8 cellular contexts compared by ENCODE assay signal in genomic region chr20:49320460-49320859, GRCh38. TPM values are rescaled to one million over a fixed set of nuclear protein-coding genes. Genes with fewer than 3 reads are reported as not detected.
DNase-seq lines count a peak whose midpoint lies in the region; TF ChIP-seq lines count a peak whose summit lies in the region.

No MANE protein-coding gene starts in this region.

- no peaks in the 10 kb centered on the region for H4K20me1 ChIP-seq in OCI-LY7 (ENCODE audit: insufficient read depth, low read length)

- no peak overlapping the region for H2AFZ ChIP-seq in OCI-LY7 (ENCODE audit: low read length)

- no peak overlapping the region for H3K27ac ChIP-seq in OCI-LY7 (ENCODE audit: low read depth, low read length, poor library complexity, severe bottlenecking)
- H3K27ac ChIP-seq in esophagus muscularis mucosa (replicated peaks in 1 of 4), result no peak overlapping the region
- no peak overlapping the region for H3K27ac ChIP-seq in testis

- no peaks in the 10 kb centered on the region for H3K9me2 ChIP-seq in OCI-LY7 (ENCODE audit: insufficient read depth, low read length)

- intact Hi-C loops in OCI-LY7 (cut with micrococcal nuclease; ENCODE audit: unreplicated experiment), result no loop called here
- intact Hi-C loops in esophagus muscularis mucosa (cut with DNase I), result no loop called here
- intact Hi-C loops in testis (cut with DNase I; ENCODE audit: low total_unique reads), result loop anchor here (10.0 kb wide), 1 partner anchor 76 kb away; no protein-coding TSS in a partner anchor

- H3K4me2 ChIP-seq in OCI-LY7 (ENCODE audit: low read length), result no peak overlapping the region

- TF ChIP-seq POLR2A in esophagus muscularis mucosa (IDR thresholded peaks at IDR 0.05; ENCODE audit: low read depth), result no peak
- TF ChIP-seq POLR2A in testis (IDR thresholded peaks at IDR 0.05), result no peak

- TF ChIP-seq EP300 in esophagus muscularis mucosa (IDR thresholded peaks at IDR 0.05), result no peak

- WGBS in esophagus muscularis mucosa, result 0% methylated on average over 1 of the region's 1 CpG
- 0 to 22% methylated on average over 1 of the region's 1 CpG for WGBS in testis, 2 donors

- BruUV-seq in OCI-LY7 (replicated peaks; lab: Mats Ljungman, UMichigan), result no TSS peak

- H3K79me2 ChIP-seq in OCI-LY7 (ENCODE audit: insufficient read depth, low read depth, low read length), result no peaks in the 10 kb centered on the region

- no peaks in the 10 kb centered on the region for H3K36me3 ChIP-seq in OCI-LY7 (ENCODE audit: insufficient read depth, low read length)
- no peaks in the 10 kb centered on the region for H3K36me3 ChIP-seq in esophagus muscularis mucosa
- no peaks in the 10 kb centered on the region for H3K36me3 ChIP-seq in testis (ENCODE audit: low read depth, missing control alignments)

- POLR2A ChIA-PET in OCI-LY7 (lab: Charles Lee), result interaction anchor here (1.4 kb wide), 1 partner anchor 9 kb away, joined by 4 read pairs; no protein-coding TSS in a partner anchor

- CTCF ChIA-PET in OCI-LY7 (lab: Charles Lee; ENCODE audit: unreplicated experiment), result no interaction called here

- no peaks in the 10 kb centered on the region for H3K9me3 ChIP-seq in OCI-LY7 (ENCODE audit: low read length)
- no peaks in the 10 kb centered on the region for H3K9me3 ChIP-seq in esophagus muscularis mucosa
- no peaks in the 10 kb centered on the region for H3K9me3 ChIP-seq in testis

- peak; percentile 72 for DNase-seq in NCI-H82 (lab: John Stamatoyannopoulos, UW)
- no peak for DNase-seq in NCI-H82 treated with DMSO at 0.1 percent for 48 hours (lab: John Stamatoyannopoulos, UW; ENCODE audit: unreplicated experiment)
- DNase-seq in OCI-LY7 (ENCODE audit: low spot score), result peak; percentile 9
- no peak for DNase-seq in esophagus muscularis mucosa (ENCODE audit: extremely low spot score)
- peak; percentile 34 for DNase-seq in testis
- DNase-seq in SKM-1 treated with dmso at 0.1 percent for 144 hours (lab: John Stamatoyannopoulos, UW; ENCODE audit: unreplicated experiment), result no peak
- DNase-seq in NCI-H1048 (lab: John Stamatoyannopoulos, UW), result no peak
- DNase-seq in retina, result no peak

- no peak overlapping the region for H3K4me3 ChIP-seq in OCI-LY7 (ENCODE audit: low read depth, low read length, poor library complexity, severe bottlenecking)
- H3K4me3 ChIP-seq in esophagus muscularis mucosa, result no peak overlapping the region
- H3K4me3 ChIP-seq in testis, result no peak overlapping the region

- H3K27me3 ChIP-seq in esophagus muscularis mucosa (peaks cover 0 to 44% (median 31%) of the 10 kb centered on the region in 4 donors), testis (no peaks in the 10 kb centered on the region)

- H3K4me1 ChIP-seq in OCI-LY7 (ENCODE audit: insufficient read depth, low read length, poor library complexity, severe bottlenecking) (peaks cover 8% of the 10 kb centered on the region), esophagus muscularis mucosa (peaks cover 14 to 41% (median 36%) of the 10 kb centered on the region in 4 donors), testis (peaks cover 6% of the 10 kb centered on the region)

- peak; percentile 43 for TF ChIP-seq CTCF in OCI-LY7 (conservative IDR thresholded peaks at IDR 0.05; ENCODE audit: low read length)
- peak; percentile 7 to 18 (median 10) for TF ChIP-seq CTCF in esophagus muscularis mucosa (IDR thresholded peaks at IDR 0.05)
- peak; percentile 21 to 46 (median 24) for TF ChIP-seq CTCF in testis (IDR thresholded peaks at IDR 0.05)

RNA-seq across cellular contexts. Expression of gene ZNFX1, which starts 42.6 kb away (rescaled TPM):
- total RNA-seq in OCI-LY7 (2014; rRNA removed; shearing (Covaris generic)), result 14.9 and 15.1 TPM in 2 replicates
- total RNA-seq in OCI-LY7 (2022) (17.1 and 17.6 TPM in 2 replicates), esophagus muscularis mucosa (10 to 100 TPM; 35.7 to 46.7 (median 41.3) TPM), testis (10 to 100 TPM; 31.6 to 37.2 TPM)
- 39.9 TPM for polyA plus RNA-seq in testis (ENCODE audit: insufficient read depth, low read depth, low replicate concordance)

Comparison
In these comparisons a context has a peak if more than half of its experiments do, and no peak if none do; other contexts are left out.
1. DNase-seq: peak in NCI-H82 (single experiment), OCI-LY7 (single experiment) and testis (single experiment); none in NCI-H82 treated with DMSO at 0.1 percent for 48 hours (single experiment), esophagus muscularis mucosa (single experiment), SKM-1 treated with dmso at 0.1 percent for 144 hours (single experiment), NCI-H1048 (single experiment) and retina (single experiment).
2. Peak in every context shown above with its lines, with median percentiles within 50 percentile points of each other: CTCF ChIP-seq.